In the genomic region with DNA sequence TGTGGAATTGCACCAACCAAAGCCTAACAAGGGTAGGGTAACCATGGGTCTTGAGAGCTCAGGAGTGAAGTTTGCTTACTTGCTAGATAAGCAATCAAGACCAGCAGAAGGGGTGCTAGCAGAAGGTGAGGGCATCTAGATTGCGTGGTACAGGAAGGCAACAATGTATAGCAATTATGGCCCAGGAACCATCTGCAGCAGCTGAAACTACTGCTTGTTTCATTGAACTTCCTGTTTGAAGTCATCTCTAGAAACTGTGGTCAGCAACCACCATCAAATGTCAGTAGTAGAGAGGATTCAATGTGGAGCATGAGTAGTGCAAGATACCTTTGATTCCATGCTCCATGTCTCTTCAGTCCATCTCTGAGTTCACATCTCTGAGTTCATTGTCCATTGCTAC, we compare ENCODE assay signal across 1 cellular context.
TF ChIP-seq lines count a peak whose summit lies in the region.

No MANE protein-coding gene starts in this region.

TF ChIP-seq in GM12878, 131 proteins besides CTCF, POLR2A, EP300 and RAD21 (continued from another document):
- no peak for TF ChIP-seq STAT1 (conservative IDR thresholded peaks at IDR 0.05)
- TF ChIP-seq CBFB (IDR thresholded peaks at IDR 0.05; ENCODE audit: low read depth): peak; percentile 46; the same call in 1 of the 2 replicates
- no peak for TF ChIP-seq CHD1 (IDR thresholded peaks at IDR 0.05; ENCODE audit: low read depth, low read length)
- TF ChIP-seq ATF2 (IDR thresholded peaks at IDR 0.05; ENCODE audit: low read length): peak; percentile 69; the same call in 1 of the 2 replicates
- TF ChIP-seq BCLAF1 (IDR thresholded peaks at IDR 0.05): no peak
- TF ChIP-seq SRF (IDR thresholded peaks at IDR 0.05; ENCODE audit: low read depth in 2 of 2, low read length in 2 of 2): no peak
- peak; percentile 15; the same call in 1 of the 2 replicates for TF ChIP-seq PAX5 (IDR thresholded peaks at IDR 0.05; ENCODE audit: borderline replicate concordance, low read depth, low read length)
- no peak for TF ChIP-seq CEBPB (IDR thresholded peaks at IDR 0.05; ENCODE audit: borderline replicate concordance in 1 of 2, low read depth in 2 of 2, low read length in 2 of 2)
- no peak for TF ChIP-seq SMAD5 (IDR thresholded peaks at IDR 0.05; ENCODE audit: low read depth)
- TF ChIP-seq JUND (IDR thresholded peaks at IDR 0.05; ENCODE audit: low read depth, low read length): no peak
- TF ChIP-seq TAF1 (IDR thresholded peaks at IDR 0.05; ENCODE audit: borderline replicate concordance, low read depth, low read length): no peak
- no peak for TF ChIP-seq RBBP5 (conservative IDR thresholded peaks at IDR 0.05)
- TF ChIP-seq NFXL1 (IDR thresholded peaks at IDR 0.05; ENCODE audit: borderline replicate concordance): no peak
- TF ChIP-seq, protein P1, sequence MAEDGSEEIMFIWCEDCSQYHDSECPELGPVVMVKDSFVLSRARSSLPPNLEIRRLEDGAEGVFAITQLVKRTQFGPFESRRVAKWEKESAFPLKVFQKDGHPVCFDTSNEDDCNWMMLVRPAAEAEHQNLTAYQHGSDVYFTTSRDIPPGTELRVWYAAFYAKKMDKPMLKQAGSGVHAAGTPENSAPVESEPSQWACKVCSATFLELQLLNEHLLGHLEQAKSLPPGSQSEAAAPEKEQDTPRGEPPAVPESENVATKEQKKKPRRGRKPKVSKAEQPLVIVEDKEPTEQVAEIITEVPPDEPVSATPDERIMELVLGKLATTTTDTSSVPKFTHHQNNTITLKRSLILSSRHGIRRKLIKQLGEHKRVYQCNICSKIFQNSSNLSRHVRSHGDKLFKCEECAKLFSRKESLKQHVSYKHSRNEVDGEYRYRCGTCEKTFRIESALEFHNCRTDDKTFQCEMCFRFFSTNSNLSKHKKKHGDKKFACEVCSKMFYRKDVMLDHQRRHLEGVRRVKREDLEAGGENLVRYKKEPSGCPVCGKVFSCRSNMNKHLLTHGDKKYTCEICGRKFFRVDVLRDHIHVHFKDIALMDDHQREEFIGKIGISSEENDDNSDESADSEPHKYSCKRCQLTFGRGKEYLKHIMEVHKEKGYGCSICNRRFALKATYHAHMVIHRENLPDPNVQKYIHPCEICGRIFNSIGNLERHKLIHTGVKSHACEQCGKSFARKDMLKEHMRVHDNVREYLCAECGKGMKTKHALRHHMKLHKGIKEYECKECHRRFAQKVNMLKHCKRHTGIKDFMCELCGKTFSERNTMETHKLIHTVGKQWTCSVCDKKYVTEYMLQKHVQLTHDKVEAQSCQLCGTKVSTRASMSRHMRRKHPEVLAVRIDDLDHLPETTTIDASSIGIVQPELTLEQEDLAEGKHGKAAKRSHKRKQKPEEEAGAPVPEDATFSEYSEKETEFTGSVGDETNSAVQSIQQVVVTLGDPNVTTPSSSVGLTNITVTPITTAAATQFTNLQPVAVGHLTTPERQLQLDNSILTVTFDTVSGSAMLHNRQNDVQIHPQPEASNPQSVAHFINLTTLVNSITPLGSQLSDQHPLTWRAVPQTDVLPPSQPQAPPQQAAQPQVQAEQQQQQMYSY (CRISPR knock-in tag; IDR thresholded peaks at IDR 0.05): no peak
- 0 out of 2 replicates have a peak, but pooled peaks have one; percentile 31 for TF ChIP-seq MTA2 (IDR thresholded peaks at IDR 0.05; ENCODE audit: low read depth)
- 0 out of 2 replicates have a peak, but pooled peaks have one; percentile 15 for TF ChIP-seq CREM (IDR thresholded peaks at IDR 0.05; ENCODE audit: low read depth)
- TF ChIP-seq, protein P2, sequence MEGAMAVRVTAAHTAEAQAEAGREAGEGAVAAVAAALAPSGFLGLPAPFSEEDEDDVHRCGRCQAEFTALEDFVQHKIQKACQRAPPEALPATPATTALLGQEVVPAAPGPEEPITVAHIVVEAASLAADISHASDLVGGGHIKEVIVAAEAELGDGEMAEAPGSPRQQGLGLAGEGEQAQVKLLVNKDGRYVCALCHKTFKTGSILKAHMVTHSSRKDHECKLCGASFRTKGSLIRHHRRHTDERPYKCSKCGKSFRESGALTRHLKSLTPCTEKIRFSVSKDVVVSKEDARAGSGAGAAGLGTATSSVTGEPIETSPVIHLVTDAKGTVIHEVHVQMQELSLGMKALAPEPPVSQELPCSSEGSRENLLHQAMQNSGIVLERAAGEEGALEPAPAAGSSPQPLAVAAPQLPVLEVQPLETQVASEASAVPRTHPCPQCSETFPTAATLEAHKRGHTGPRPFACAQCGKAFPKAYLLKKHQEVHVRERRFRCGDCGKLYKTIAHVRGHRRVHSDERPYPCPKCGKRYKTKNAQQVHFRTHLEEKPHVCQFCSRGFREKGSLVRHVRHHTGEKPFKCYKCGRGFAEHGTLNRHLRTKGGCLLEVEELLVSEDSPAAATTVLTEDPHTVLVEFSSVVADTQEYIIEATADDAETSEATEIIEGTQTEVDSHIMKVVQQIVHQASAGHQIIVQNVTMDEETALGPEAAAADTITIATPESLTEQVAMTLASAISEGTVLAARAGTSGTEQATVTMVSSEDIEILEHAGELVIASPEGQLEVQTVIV (IDR thresholded peaks at IDR 0.05; ENCODE audit: borderline replicate concordance, partially characterized antibody): no peak
- 0 out of 2 replicates have a peak, but pooled peaks have one; percentile 49 for TF ChIP-seq TCF3 (IDR thresholded peaks at IDR 0.05; ENCODE audit: borderline replicate concordance, insufficient read depth, low read depth, low read length)
- 0 out of 2 replicates have a peak, but pooled peaks have one; percentile 45 for TF ChIP-seq MTA3 (IDR thresholded peaks at IDR 0.05; ENCODE audit: borderline replicate concordance, low read length)
- TF ChIP-seq KDM1A (IDR thresholded peaks at IDR 0.05; ENCODE audit: borderline replicate concordance): no peak
- TF ChIP-seq ETV6 (conservative IDR thresholded peaks at IDR 0.05 in 1 of 2, IDR thresholded peaks at IDR 0.05 in 1 of 2; ENCODE audit: borderline replicate concordance in 1 of 2, low read depth in 1 of 2): peak in 1 of 2 experiments; percentile 76; a peak in 2 of 4 replicates
- TF ChIP-seq RCOR1 (conservative IDR thresholded peaks at IDR 0.05; ENCODE audit: low read depth, low read length): no peak
- TF ChIP-seq RUNX3 (IDR thresholded peaks at IDR 0.05; ENCODE audit: low read length): peak; percentile 97
